Comparison of ENCODE assay signal across 27 cellular contexts in genomic region chr5:179542170-179542569, GRCh38.
"Had no signal": no experiment of that assay in that cellular context is flagged by ENCODE, and none has a peak within 500 bp of the region (broad histone marks: within the 10 kb centered on the region; RNA-seq: fewer than 3 reads in every experiment).

No MANE protein-coding gene starts in this region.

- H3K4me2 ChIP-seq: neural progenitor cell, smooth muscle cell had no signal

- H3K4me3 Mint-ChIP-seq: activated naive CD8-positive, alpha-beta T cell; brain; natural killer cell; neural progenitor cell; stimulated activated naive B cell treated with anti-CD40 and anti-IgM and Interleukin-4, amounts not matched to agents 10 μg/mL and 1 μg/mL and 100 μg/mL, for 72 hours had no signal

- H3K9ac ChIP-seq: neural progenitor cell had no signal

- H2AFZ ChIP-seq: neural progenitor cell had no signal

- H3K27ac ChIP-seq: ascending aorta, cardiac muscle cell, colonic mucosa, left ventricle myocardium inferior, neural progenitor cell, right atrium auricular region, stomach, thyroid gland had no signal

- ATAC-seq: activated CD4-positive, CD25-positive, alpha-beta regulatory T cell treated with anti-CD3 and anti-CD28 coated beads, Interleukin-2, amount 50 U/mL, for 24 hours; natural killer cell; stimulated activated naive B cell treated with anti-CD40 and anti-IgM and Interleukin-4, amounts not matched to agents 10 μg/mL and 1 μg/mL and 100 μg/mL, for 72 hours had no signal

- H3K4me3 ChIP-seq: ascending aorta, cardiac muscle cell, colonic mucosa, left ventricle myocardium inferior, lung, neural progenitor cell, right atrium auricular region, smooth muscle cell, stomach, thyroid gland had no signal

- H3K4me1 ChIP-seq: ascending aorta, colonic mucosa, left ventricle myocardium inferior, neural progenitor cell, right atrium auricular region, stomach, thyroid gland had no signal

- DNase-seq: activated CD4-positive, alpha-beta T cell treated with anti-CD3 and anti-CD28 coated beads for 48 hours; activated CD4-positive, alpha-beta T cell treated with anti-CD3 and anti-CD28 coated beads, Interleukin-2, amount 50 U/mL, for 48 hours; activated CD8-positive, alpha-beta memory T cell treated with anti-CD3 and anti-CD28 coated beads for 24 hours; activated effector memory CD4-positive, alpha-beta T cell treated with Interleukin-2 at 50 U/mL for 16 hours; activated naive CD4-positive, alpha-beta T cell treated with Interleukin-2 at 50 U/mL for 16 hours; cerebellar nuclear complex; colonic mucosa; effector CD8-positive, alpha-beta T cell; left ventricle myocardium inferior; mesendoderm; natural killer cell; occipital lobe; stimulated activated CD4-positive, alpha-beta T cell treated with anti-CD3 and anti-CD28 coated beads, Interleukin-1b, Interleukin-23, amount 100 ng/mL, for 48 hours; stimulated activated CD4-positive, alpha-beta T cell treated with anti-CD3 and anti-CD28 coated beads, Interleukin-4, amount 100 ng/mL, for 4 hours; stimulated activated CD8-positive, alpha-beta memory T cell treated with anti-CD3 and anti-CD28 coated beads, Interleukin-4, amount 100 ng/mL, for 48 hours; stimulated activated naive B cell treated with anti-CD40 and anti-IgM and Interleukin-4, amounts not matched to agents 10 μg/mL and 1 μg/mL and 100 μg/mL, for 72 hours; stomach; thyroid gland had no signal

- H3K36me3 ChIP-seq: ascending aorta, cardiac muscle cell, colonic mucosa, left ventricle myocardium inferior, neural progenitor cell, right atrium auricular region, stomach, thyroid gland had no signal

- H3K9me3 Mint-ChIP-seq: brain; natural killer cell; neural progenitor cell; stimulated activated naive B cell treated with anti-CD40 and anti-IgM and Interleukin-4, amounts not matched to agents 10 μg/mL and 1 μg/mL and 100 μg/mL, for 72 hours had no signal

- H3K36me3 Mint-ChIP-seq: brain, natural killer cell had no signal

- H3K9me3 ChIP-seq: ascending aorta, colonic mucosa, left ventricle myocardium inferior, right atrium auricular region, stomach, thyroid gland had no signal

- H3K27me3 Mint-ChIP-seq: brain; stimulated activated naive B cell treated with anti-CD40 and anti-IgM and Interleukin-4, amounts not matched to agents 10 μg/mL and 1 μg/mL and 100 μg/mL, for 72 hours had no signal

- H3K27ac Mint-ChIP-seq: activated naive CD8-positive, alpha-beta T cell; brain; natural killer cell; neural progenitor cell had no signal

- H3K4me1 Mint-ChIP-seq: brain, natural killer cell, neural progenitor cell had no signal

- H3K27me3 ChIP-seq: ascending aorta, cardiac muscle cell, colonic mucosa, neural progenitor cell, right atrium auricular region, stomach, thyroid gland had no signal
